13 cellular contexts compared by ENCODE assay signal in genomic region chr1:167676916-167677848, GRCh38. TPM values are rescaled to one million over a fixed set of nuclear protein-coding genes. Genes with fewer than 3 reads are reported as not detected.
A peak's percentile ranks its signal among the peaks of the same experiment; 100 is the strongest.
DNase-seq lines count a peak whose midpoint lies in the region; ATAC-seq and TF ChIP-seq lines count a peak whose summit lies in the region.
"Had no signal": no experiment of that assay in that cellular context is flagged by ENCODE, and none has a peak within 500 bp of the region (broad histone marks: within the 10 kb centered on the region; RNA-seq: fewer than 3 reads in every experiment).

No MANE protein-coding gene starts in this region.

- peak overlapping the region in 2 of 4 donors; percentile 76 to 79 for H3K4me3 Mint-ChIP-seq in IgD-negative memory B cell
- H3K4me3 Mint-ChIP-seq: natural killer cell treated with Interleukin-12 subunit alpha and Interleukin-12 subunit beta and Interleukin-15 and Interleukin-18, amount 100 ng/mL, for 72 hours had no signal

- H3K4me1 ChIP-seq in vagina = no peaks in the 10 kb centered on the region
- H3K4me1 ChIP-seq: HAP-1, SJSA1 had no signal

- peak; percentile 19 for ATAC-seq in left colon

- no peak overlapping the region for H3K27ac ChIP-seq in vagina
- H3K27ac ChIP-seq: SJSA1, thoracic aorta had no signal

- intact Hi-C loops in left colon (cut with DNase I, micrococcal nuclease) (no loop called here), vagina (cut with DNase I) (no loop called here)

- peaks cover 20 to 37% (median 36%) of the 10 kb centered on the region in 3 donors for H3K4me1 Mint-ChIP-seq in IgD-negative memory B cell

- no peaks in the 10 kb centered on the region for H3K9me3 Mint-ChIP-seq in IgD-negative memory B cell
- H3K9me3 Mint-ChIP-seq: natural killer cell treated with Interleukin-12 subunit alpha and Interleukin-12 subunit beta and Interleukin-15 and Interleukin-18, amount 100 ng/mL, for 72 hours had no signal

- DNase-seq in GM12865 (ENCODE audit: low read depth) (peak; percentile 62), left colon (no peak), hepatic stellate cell (ENCODE audit: low spot score) (no peak), vagina (ENCODE audit: extremely low spot score in 2 of 2) (no peak)
- no peak for DNase-seq in stimulated activated naive CD4-positive, alpha-beta T cell treated with Interleukin-2 at 50 U/mL for 16 hours (lab: John Stamatoyannopoulos, UW)
- DNase-seq: kidney glomerular epithelial cell, NCI-H82 had no signal

- H3K27me3 Mint-ChIP-seq in IgD-negative memory B cell = no peaks in the 10 kb centered on the region
- H3K27me3 Mint-ChIP-seq: natural killer cell treated with Interleukin-12 subunit alpha and Interleukin-12 subunit beta and Interleukin-15 and Interleukin-18, amount 100 ng/mL, for 72 hours had no signal

- H3K36me3 Mint-ChIP-seq in IgD-negative memory B cell = peaks cover 5% of the 10 kb centered on the region
- H3K36me3 Mint-ChIP-seq: natural killer cell treated with Interleukin-12 subunit alpha and Interleukin-12 subunit beta and Interleukin-15 and Interleukin-18, amount 100 ng/mL, for 72 hours had no signal

- no peaks in the 10 kb centered on the region for H3K27me3 ChIP-seq in vagina
- H3K27me3 ChIP-seq: SJSA1 had no signal

- no peaks in the 10 kb centered on the region for H3K9me3 ChIP-seq in vagina
- H3K9me3 ChIP-seq: HAP-1, SJSA1, thoracic aorta had no signal

- TF ChIP-seq POLR2A in GM19099 (IDR thresholded peaks at IDR 0.05; ENCODE audit: extremely low read depth, insufficient read length, low read depth) = peak; percentile 19
- TF ChIP-seq POLR2A in vagina (IDR thresholded peaks at IDR 0.05) = no peak

- TF ChIP-seq CTCF in GM12865 (IDR thresholded peaks at IDR 0.05; ENCODE audit: insufficient read depth, low read depth, low read length, missing control alignments) (no peak), vagina (IDR thresholded peaks at IDR 0.05) (no peak)

- peak overlapping the region; percentile 7 to 78 (median 15) for H3K27ac Mint-ChIP-seq in IgD-negative memory B cell

- no peak overlapping the region; the same call in 1 of the 2 replicates for H3K4me3 ChIP-seq in GM12865 (ENCODE audit: low read depth, low read length)
- no peak overlapping the region for H3K4me3 ChIP-seq in vagina
- H3K4me3 ChIP-seq: HAP-1, SJSA1, thoracic aorta had no signal

- H3K36me3 ChIP-seq in vagina = no peaks in the 10 kb centered on the region
- H3K36me3 ChIP-seq: HAP-1, SJSA1, thoracic aorta had no signal

RNA-seq across cellular contexts. Expression of gene MPZL1, which starts 44.6 kb away (rescaled TPM):
- polyA plus RNA-seq in IgD-negative memory B cell = 33.8 TPM
- total RNA-seq in left colon = 100 to 1,000 TPM; 117 to 118 TPM
- 69.7 TPM for total RNA-seq in vagina

RNA-seq across cellular contexts. Expression of gene RCSD1, which starts 47.1 kb away (rescaled TPM):
- polyA plus RNA-seq in IgD-negative memory B cell = 249 TPM
- 1 to 10 TPM; 5.5 to 8.6 TPM for total RNA-seq in left colon
- 11.5 TPM for total RNA-seq in vagina
